In the genomic region with DNA sequence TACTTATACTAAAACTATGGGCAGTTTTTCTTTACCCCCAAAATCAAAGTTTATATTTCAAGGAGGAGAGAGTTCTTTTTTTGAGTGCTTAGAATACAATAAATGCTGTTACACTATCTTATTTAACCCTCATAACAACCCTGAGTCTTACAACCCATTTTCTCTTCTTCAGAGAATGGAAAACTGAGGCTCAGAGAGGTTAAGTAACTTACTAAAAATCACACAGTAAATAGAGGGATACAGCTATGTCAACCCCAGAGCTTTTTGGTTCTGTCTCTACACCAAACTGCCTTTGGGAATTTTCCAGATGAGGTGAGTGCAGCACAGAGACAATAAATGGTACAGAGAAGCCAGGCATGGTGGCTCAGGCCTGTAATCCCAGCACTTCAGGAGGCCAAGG, we compare ENCODE assay signal across 17 cellular contexts. TPM values are rescaled to one million over a fixed set of nuclear protein-coding genes. Genes with fewer than 3 reads are reported as not detected.
DNase-seq lines count a peak whose midpoint lies in the region; ATAC-seq and TF ChIP-seq lines count a peak whose summit lies in the region.
"Had no signal": no experiment of that assay in that cellular context is flagged by ENCODE, and none has a peak within 500 bp of the region (broad histone marks: within the 10 kb centered on the region; RNA-seq: fewer than 3 reads in every experiment).

No MANE protein-coding gene starts in this region.

- no peak for ATAC-seq in natural killer cell treated with Interleukin-12 subunit alpha and Interleukin-12 subunit beta and Interleukin-15 and Interleukin-18, amount 100 ng/mL, for 72 hours
- ATAC-seq in natural killer cell (no peak), HG03571 (IDR thresholded peaks at IDR 0.05; ENCODE audit: unreplicated experiment) (no peak)

- intact Hi-C loops in natural killer cell (cut with micrococcal nuclease), result no loop called here

- peak overlapping the region; percentile 90 for H3K27ac ChIP-seq in Karpas-422 (ENCODE audit: low read length)
- H3K27ac ChIP-seq: KMS-11 had no signal

- H3K79me2 ChIP-seq in Karpas-422 (ENCODE audit: low read length), result peaks cover 66% of the 10 kb centered on the region

- no peaks in the 10 kb centered on the region for H3K9me2 ChIP-seq in Karpas-422 (replicated peaks; ENCODE audit: insufficient read depth, low read length)

- H3K9me3 Mint-ChIP-seq in natural killer cell treated with Interleukin-12 subunit alpha and Interleukin-12 subunit beta and Interleukin-15 and Interleukin-18, amount 100 ng/mL, for 72 hours, result no peaks in the 10 kb centered on the region
- H3K9me3 Mint-ChIP-seq in natural killer cell, result no peaks in the 10 kb centered on the region
- no peaks in the 10 kb centered on the region for H3K9me3 Mint-ChIP-seq in progenitor cell of endocrine pancreas (ENCODE audit: low read depth)
- H3K9me3 Mint-ChIP-seq: CD8-positive, alpha-beta memory T cell; H9; IgD-negative memory B cell had no signal

- H3K36me3 ChIP-seq in Karpas-422 (ENCODE audit: insufficient read depth, low read length), result peaks cover 11% of the 10 kb centered on the region; the same call in 1 of the 2 replicates
- H3K36me3 ChIP-seq: BE2C had no signal

- peak overlapping the region; percentile 9 to 78 for H3K27ac Mint-ChIP-seq in natural killer cell treated with Interleukin-12 subunit alpha and Interleukin-12 subunit beta and Interleukin-15 and Interleukin-18, amount 100 ng/mL, for 72 hours
- peak overlapping the region in 1 of 2 donors; percentile 43 for H3K27ac Mint-ChIP-seq in natural killer cell
- peak overlapping the region; percentile 21 for H3K27ac Mint-ChIP-seq in progenitor cell of endocrine pancreas
- H3K27ac Mint-ChIP-seq: H9 had no signal

- no peak overlapping the region for H3K4me3 Mint-ChIP-seq in natural killer cell treated with Interleukin-12 subunit alpha and Interleukin-12 subunit beta and Interleukin-15 and Interleukin-18, amount 100 ng/mL, for 72 hours
- H3K4me3 Mint-ChIP-seq in natural killer cell (no peak overlapping the region), progenitor cell of endocrine pancreas (ENCODE audit: low read depth) (no peak overlapping the region)
- H3K4me3 Mint-ChIP-seq: CD8-positive, alpha-beta memory T cell; H9 had no signal

- no peak overlapping the region for H3K9ac ChIP-seq in Karpas-422 (ENCODE audit: low read length)
- H3K9ac ChIP-seq: KMS-11 had no signal

- H2AFZ ChIP-seq in Karpas-422 (ENCODE audit: low read length), result no peak overlapping the region

- H3K9me3 ChIP-seq in Karpas-422 (ENCODE audit: low read length), result no peaks in the 10 kb centered on the region
- H3K9me3 ChIP-seq: BE2C, Caco-2 had no signal

- peaks cover 77% of the 10 kb centered on the region for H3K4me1 ChIP-seq in Karpas-422 (ENCODE audit: low read length)
- H3K4me1 ChIP-seq: BE2C, Caco-2 had no signal

- no peak for DNase-seq in natural killer cell treated with Interleukin-12 subunit alpha and Interleukin-12 subunit beta and Interleukin-15 and Interleukin-18, amount 100 ng/mL, for 72 hours (ENCODE audit: low spot score)
- no peak for DNase-seq in natural killer cell
- DNase-seq in Karpas-422, result no peak
- DNase-seq in progenitor cell of endocrine pancreas (ENCODE audit: low spot score, unreplicated experiment), result no peak
- no peak for DNase-seq in islet precursor cell
- DNase-seq in stimulated activated naive CD4-positive, alpha-beta T cell treated with Interleukin-2 at 50 U/mL for 16 hours (lab: John Stamatoyannopoulos, UW), result no peak
- DNase-seq: ACHN; BE2C; CD8-positive, alpha-beta memory T cell; DMS53; GF-D8; GOT3; H9 had no signal

- H3K36me3 Mint-ChIP-seq in natural killer cell treated with Interleukin-12 subunit alpha and Interleukin-12 subunit beta and Interleukin-15 and Interleukin-18, amount 100 ng/mL, for 72 hours, result no peaks in the 10 kb centered on the region
- H3K36me3 Mint-ChIP-seq in natural killer cell, result no peaks in the 10 kb centered on the region
- H3K36me3 Mint-ChIP-seq in progenitor cell of endocrine pancreas (ENCODE audit: insufficient read depth), result no peaks in the 10 kb centered on the region
- H3K36me3 Mint-ChIP-seq: CD8-positive, alpha-beta memory T cell; IgD-negative memory B cell had no signal

- no peaks in the 10 kb centered on the region for H3K27me3 ChIP-seq in Karpas-422 (ENCODE audit: low read length)
- H3K27me3 ChIP-seq: BE2C had no signal

- peak overlapping the region; percentile 19 for H3K4me2 ChIP-seq in Karpas-422 (ENCODE audit: low read depth, low read length, poor library complexity, severe bottlenecking)
- H3K4me2 ChIP-seq: KMS-11 had no signal

- TF ChIP-seq CTCF in natural killer cell (IDR thresholded peaks at IDR 0.05) (no peak), progenitor cell of endocrine pancreas (IDR thresholded peaks at IDR 0.05; ENCODE audit: unreplicated experiment) (no peak)

- H4K20me1 ChIP-seq in Karpas-422 (ENCODE audit: insufficient read depth, low read depth, low read length), result no peaks in the 10 kb centered on the region

- no peaks in the 10 kb centered on the region for H3K27me3 Mint-ChIP-seq in natural killer cell treated with Interleukin-12 subunit alpha and Interleukin-12 subunit beta and Interleukin-15 and Interleukin-18, amount 100 ng/mL, for 72 hours
- H3K27me3 Mint-ChIP-seq in natural killer cell (ENCODE audit: low read depth in 2 of 2) (no peaks in the 10 kb centered on the region), progenitor cell of endocrine pancreas (no peaks in the 10 kb centered on the region)
- H3K27me3 Mint-ChIP-seq: CD8-positive, alpha-beta memory T cell; IgD-negative memory B cell had no signal

- no peak overlapping the region for H3K4me3 ChIP-seq in Karpas-422 (ENCODE audit: low read length)

- H3K4me1 Mint-ChIP-seq in natural killer cell treated with Interleukin-12 subunit alpha and Interleukin-12 subunit beta and Interleukin-15 and Interleukin-18, amount 100 ng/mL, for 72 hours (ENCODE audit: low read depth in 2 of 2), result peaks cover 17 to 23% of the 10 kb centered on the region in 2 donors
- H3K4me1 Mint-ChIP-seq in natural killer cell (peaks cover 20 to 24% of the 10 kb centered on the region in 2 donors), progenitor cell of endocrine pancreas (ENCODE audit: low read depth) (peaks cover 2% of the 10 kb centered on the region)

RNA-seq across cellular contexts. Expression of gene PIK3AP1, which starts 25.6 kb away (rescaled TPM):
- total RNA-seq in natural killer cell treated with Interleukin-12 subunit alpha and Interleukin-12 subunit beta and Interleukin-15 and Interleukin-18, amount 100 ng/mL, for 72 hours, result 100 to 1,000 TPM; 147 to 383 TPM
- total RNA-seq in natural killer cell, result 100 to 1,000 TPM in 1 of 3 donors, 10 to 100 TPM in 2; 95.3 to 137 (median 97.1) TPM
- 131 and 162 TPM in 2 replicates for total RNA-seq in Karpas-422 (2014; rRNA removed; shearing (Covaris generic); ENCODE audit: low replicate concordance)
- 40.0 TPM in 2 replicates for total RNA-seq in progenitor cell of endocrine pancreas
